ENCODE assay signal across 8 cellular contexts in genomic region chr2:118202707-118203303, GRCh38.
A peak's percentile ranks its signal among the peaks of the same experiment; 100 is the strongest.
DNase-seq lines count a peak whose midpoint lies in the region; ATAC-seq and TF ChIP-seq lines count a peak whose summit lies in the region.

No MANE protein-coding gene starts in this region.

- no peak overlapping the region for H3K27ac Mint-ChIP-seq in activated naive CD4-positive, alpha-beta T cell treated with anti-CD3 and anti-CD28 coated beads, Interleukin-2, amount 50 U/mL, for 72 hours

- H3K27ac ChIP-seq in RWPE1: no peak overlapping the region
- H3K27ac ChIP-seq in left ventricle myocardium inferior (replicated peaks): no peak overlapping the region

- POLR2A ChIA-PET in RWPE1 (lab: Yijun Ruan, JAX; ENCODE audit: low non-redundant PET): no interaction called here

- intact Hi-C loops in left ventricle myocardium inferior (cut with micrococcal nuclease): no loop called here

- DNase-seq in DMS53 (lab: John Stamatoyannopoulos, UW): peak; percentile 79
- peak; percentile 48 for DNase-seq in RWPE1 (ENCODE audit: low spot score)
- peak in 1 of 2 donors; percentile 64 for DNase-seq in activated naive CD4-positive, alpha-beta T cell treated with anti-CD3 and anti-CD28 coated beads, Interleukin-2, amount 50 U/mL, for 72 hours (ENCODE audit: low spot score in 2 of 2)
- DNase-seq in left ventricle myocardium inferior: no peak
- DNase-seq in stimulated activated CD4-positive, alpha-beta T cell treated with anti-CD3 and anti-CD28 coated beads, Interleukin-15, amount 100 ng/mL, for 24 hours: peak; percentile 69
- DNase-seq in 8988T: no peak

- H3K4me3 ChIP-seq in left ventricle myocardium inferior: no peak overlapping the region

- no peaks in the 10 kb centered on the region for H3K9me3 ChIP-seq in left ventricle myocardium inferior (replicated peaks)

- no peaks in the 10 kb centered on the region for H3K4me1 ChIP-seq in left ventricle myocardium inferior

- H3K36me3 Mint-ChIP-seq in activated naive CD4-positive, alpha-beta T cell treated with anti-CD3 and anti-CD28 coated beads, Interleukin-2, amount 50 U/mL, for 72 hours: no peaks in the 10 kb centered on the region

- H3K36me3 ChIP-seq in left ventricle myocardium inferior: no peaks in the 10 kb centered on the region

- peak; percentile 96 for ATAC-seq in GM19351 (IDR thresholded peaks at IDR 0.05; ENCODE audit: unreplicated experiment)
- peak; percentile 91 for ATAC-seq in HG03378 (IDR thresholded peaks at IDR 0.05; ENCODE audit: unreplicated experiment)
- ATAC-seq in activated naive CD4-positive, alpha-beta T cell treated with anti-CD3 and anti-CD28 coated beads, Interleukin-2, amount 50 U/mL, for 72 hours: peak; percentile 77 to 88

- peaks cover 77% of the 10 kb centered on the region for H3K27me3 ChIP-seq in left ventricle myocardium inferior (ENCODE audit: low read depth)

- H3K9me3 Mint-ChIP-seq in activated naive CD4-positive, alpha-beta T cell treated with anti-CD3 and anti-CD28 coated beads, Interleukin-2, amount 50 U/mL, for 72 hours: no peaks in the 10 kb centered on the region

- TF ChIP-seq CTCF in RWPE1 (conservative IDR thresholded peaks at IDR 0.05; ENCODE audit: low read depth) (peak; percentile 74), left ventricle myocardium inferior (IDR thresholded peaks at IDR 0.05; ENCODE audit: borderline replicate concordance) (peak; percentile 83)

- CTCF ChIA-PET in RWPE1 (lab: Yijun Ruan, JAX): interaction anchor here (0.6 to 0.7 kb wide), 2 partner anchors 94 to 145 kb away, joined by 3 to 5 read pairs; no protein-coding TSS in a partner anchor

Comparison
In these comparisons a context has a peak if more than half of its experiments do, and no peak if none do; other contexts are left out.
1. DNase-seq: peak in DMS53 (single experiment), RWPE1 (single experiment) and stimulated activated CD4-positive, alpha-beta T cell treated with anti-CD3 and anti-CD28 coated beads, Interleukin-15, amount 100 ng/mL, for 24 hours (single experiment); none in left ventricle myocardium inferior (single experiment) and 8988T (single experiment).
2. Peak in every context shown above with its lines, with median percentiles within 50 percentile points of each other: ATAC-seq.